29 cellular contexts compared by ENCODE assay signal in the genomic region with DNA sequence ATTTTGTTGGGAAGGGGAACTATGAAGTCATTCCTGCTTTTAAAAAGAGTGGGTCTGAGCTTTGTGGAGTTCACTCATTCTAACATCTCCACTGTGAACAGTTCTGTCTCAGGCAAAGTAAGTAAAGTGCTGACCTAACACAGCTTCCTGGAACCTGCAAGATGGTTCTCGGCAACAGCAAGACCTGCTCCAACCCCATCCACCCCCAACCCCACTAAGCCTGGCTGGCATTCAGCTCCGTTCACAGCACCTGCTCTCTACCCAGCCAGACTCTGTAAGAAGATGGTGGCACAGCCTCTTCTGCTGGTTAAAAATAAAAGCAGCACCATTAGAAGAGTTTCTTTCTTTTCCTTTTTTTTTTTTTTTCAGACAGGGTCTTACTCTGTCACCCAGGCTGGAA. TPM values are rescaled to one million over a fixed set of nuclear protein-coding genes. Genes with fewer than 3 reads are reported as not detected.
"Had no signal": no experiment of that assay in that cellular context is flagged by ENCODE, and none has a peak within 500 bp of the region (broad histone marks: within the 10 kb centered on the region; RNA-seq: fewer than 3 reads in every experiment).

No MANE protein-coding gene starts in this region.

- DNase-seq: activated CD4-positive, alpha-beta memory T cell treated with anti-CD3 and anti-CD28 coated beads, Interleukin-2, amount 10 ng/mL, durations not matched to agents 7 days and 5 days; activated CD4-positive, alpha-beta T cell treated with anti-CD3 and anti-CD28 coated beads, Interleukin-2, amount 10 ng/mL, durations not matched to agents 24 days and 14 days; activated CD4-positive, CD25-positive, alpha-beta regulatory T cell treated with anti-CD3 and anti-CD28 coated beads, Interleukin-2, amount 50 U/mL, for 72 hours; activated CD8-positive, alpha-beta memory T cell treated with anti-CD3 and anti-CD28 coated beads, Interleukin-2, amount 50 U/mL, for 48 hours; activated gamma-delta T cell; activated naive CD4-positive, alpha-beta T cell treated with anti-CD3 and anti-CD28 coated beads, Interleukin-2, amount 10 ng/mL, durations not matched to agents 7 days and 5 days; activated naive CD8-positive, alpha-beta T cell treated with anti-CD3 and anti-CD28 coated beads, Interleukin-2, amount 10 ng/mL, durations not matched to agents 7 days and 5 days; activated T-cell treated with anti-CD3 and anti-CD28 coated beads, Interleukin-2, amount 50 U/mL, for 24 hours; brain microvascular endothelial cell; cortex of kidney; effector memory CD8-positive, alpha-beta T cell; erythroblast; gastrocnemius medialis; glutamatergic neuron; left cardiac atrium; midbrain; naive thymus-derived CD8-positive, alpha-beta T cell; occipital lobe; posterior cingulate gyrus; right cardiac atrium; stimulated activated naive CD8-positive, alpha-beta T cell treated with anti-CD3 and anti-CD28 coated beads, Interleukin-15, Interleukin-2, amounts not matched to agents 100 U/mL and 50 U/mL, for 24 hours; T1000; testis; uterus had no signal

- H2AFZ ChIP-seq: hepatocyte, neural progenitor cell had no signal

- H3K4me2 ChIP-seq: hepatocyte, neural progenitor cell had no signal

- H3K27ac Mint-ChIP-seq: activated CD4-positive, alpha-beta memory T cell treated with anti-CD3 and anti-CD28 coated beads, Interleukin-2, amount 10 ng/mL, durations not matched to agents 7 days and 5 days; activated CD4-positive, alpha-beta T cell treated with anti-CD3 and anti-CD28 coated beads, Interleukin-2, amount 10 ng/mL, durations not matched to agents 24 days and 14 days; activated naive CD4-positive, alpha-beta T cell treated with anti-CD3 and anti-CD28 coated beads, Interleukin-2, amount 10 ng/mL, durations not matched to agents 7 days and 5 days; activated naive CD8-positive, alpha-beta T cell treated with anti-CD3 and anti-CD28 coated beads, Interleukin-2, amount 10 ng/mL, durations not matched to agents 7 days and 5 days; activated T-cell treated with anti-CD3 and anti-CD28 coated beads, Interleukin-2, amount 50 U/mL, for 24 hours; effector memory CD8-positive, alpha-beta T cell; memory B cell; neural progenitor cell had no signal

- H3K4me1 ChIP-seq: ascending aorta, neural progenitor cell, testis, uterus had no signal

- H3K27me3 ChIP-seq: ascending aorta, brain microvascular endothelial cell, gastrocnemius medialis, hepatocyte, neural progenitor cell, testis, uterus had no signal

- H3K9me3 Mint-ChIP-seq: activated CD4-positive, alpha-beta memory T cell treated with anti-CD3 and anti-CD28 coated beads, Interleukin-2, amount 10 ng/mL, durations not matched to agents 7 days and 5 days; activated CD4-positive, alpha-beta T cell treated with anti-CD3 and anti-CD28 coated beads, Interleukin-2, amount 10 ng/mL, durations not matched to agents 24 days and 14 days; activated naive CD4-positive, alpha-beta T cell treated with anti-CD3 and anti-CD28 coated beads, Interleukin-2, amount 10 ng/mL, durations not matched to agents 7 days and 5 days; activated naive CD8-positive, alpha-beta T cell treated with anti-CD3 and anti-CD28 coated beads, Interleukin-2, amount 10 ng/mL, durations not matched to agents 7 days and 5 days; activated T-cell treated with anti-CD3 and anti-CD28 coated beads, Interleukin-2, amount 50 U/mL, for 24 hours; effector memory CD8-positive, alpha-beta T cell; memory B cell; type B pancreatic cell had no signal

- H3K27ac ChIP-seq: ascending aorta, brain microvascular endothelial cell, hepatocyte, neural progenitor cell, testis, uterus had no signal

- H3K9ac ChIP-seq: neural progenitor cell had no signal

- H3K27me3 Mint-ChIP-seq: type B pancreatic cell had no signal

- H3K36me3 Mint-ChIP-seq: activated naive CD4-positive, alpha-beta T cell treated with anti-CD3 and anti-CD28 coated beads, Interleukin-2, amount 10 ng/mL, durations not matched to agents 7 days and 5 days; activated naive CD8-positive, alpha-beta T cell treated with anti-CD3 and anti-CD28 coated beads, Interleukin-2, amount 10 ng/mL, durations not matched to agents 7 days and 5 days; memory B cell had no signal

- H3K4me3 Mint-ChIP-seq: activated CD4-positive, alpha-beta memory T cell treated with anti-CD3 and anti-CD28 coated beads, Interleukin-2, amount 10 ng/mL, durations not matched to agents 7 days and 5 days; activated CD4-positive, alpha-beta T cell treated with anti-CD3 and anti-CD28 coated beads, Interleukin-2, amount 10 ng/mL, durations not matched to agents 24 days and 14 days; activated naive CD4-positive, alpha-beta T cell treated with anti-CD3 and anti-CD28 coated beads, Interleukin-2, amount 10 ng/mL, durations not matched to agents 7 days and 5 days; activated naive CD8-positive, alpha-beta T cell treated with anti-CD3 and anti-CD28 coated beads, Interleukin-2, amount 10 ng/mL, durations not matched to agents 7 days and 5 days; activated T-cell treated with anti-CD3 and anti-CD28 coated beads, Interleukin-2, amount 50 U/mL, for 24 hours; effector memory CD8-positive, alpha-beta T cell; memory B cell; naive thymus-derived CD8-positive, alpha-beta T cell; neural progenitor cell; type B pancreatic cell had no signal

- H3K36me3 ChIP-seq: ascending aorta, brain microvascular endothelial cell, gastrocnemius medialis, neural progenitor cell, uterus had no signal

- H3K4me1 Mint-ChIP-seq: activated CD4-positive, alpha-beta memory T cell treated with anti-CD3 and anti-CD28 coated beads, Interleukin-2, amount 10 ng/mL, durations not matched to agents 7 days and 5 days; activated CD4-positive, alpha-beta T cell treated with anti-CD3 and anti-CD28 coated beads, Interleukin-2, amount 10 ng/mL, durations not matched to agents 24 days and 14 days; activated naive CD4-positive, alpha-beta T cell treated with anti-CD3 and anti-CD28 coated beads, Interleukin-2, amount 10 ng/mL, durations not matched to agents 7 days and 5 days; activated naive CD8-positive, alpha-beta T cell treated with anti-CD3 and anti-CD28 coated beads, Interleukin-2, amount 10 ng/mL, durations not matched to agents 7 days and 5 days; memory B cell; neural progenitor cell had no signal

- H3K9me3 ChIP-seq: ascending aorta, gastrocnemius medialis, testis, uterus had no signal

- H3K4me3 ChIP-seq: ascending aorta, gastrocnemius medialis, hepatocyte, neural progenitor cell, testis, uterus had no signal

RNA-seq across cellular contexts. Expression of a gene that starts 42.0 kb away (rescaled TPM):
- total RNA-seq: activated naive CD8-positive, alpha-beta T cell treated with anti-CD3 and anti-CD28 coated beads, Interleukin-2, amount 10 ng/mL, durations not matched to agents 7 days and 5 days; ascending aorta; naive thymus-derived CD8-positive, alpha-beta T cell had no signal
- polyA plus RNA-seq: naive thymus-derived CD8-positive, alpha-beta T cell had no signal
